11 cellular contexts compared by ENCODE assay signal in genomic region chr4:26746742-26747351, GRCh38.
DNase-seq lines count a peak whose midpoint lies in the region; ATAC-seq and TF ChIP-seq lines count a peak whose summit lies in the region.
"Had no signal": no experiment of that assay in that cellular context is flagged by ENCODE, and none has a peak within 500 bp of the region (broad histone marks: within the 10 kb centered on the region; RNA-seq: fewer than 3 reads in every experiment).

No MANE protein-coding gene starts in this region.

- no peak overlapping the region for H3K4me3 ChIP-seq in GM12865 (ENCODE audit: low read depth, low read length)
- H3K4me3 ChIP-seq: coronary artery, left lung had no signal

- no peak for TF ChIP-seq CTCF in GM12865 (IDR thresholded peaks at IDR 0.05; ENCODE audit: insufficient read depth, low read depth, low read length, missing control alignments)

- ATAC-seq in GM19452 (IDR thresholded peaks at IDR 0.05; ENCODE audit: unreplicated experiment) (peak; percentile 100), HG03108 (IDR thresholded peaks at IDR 0.05; ENCODE audit: unreplicated experiment) (peak; percentile 95)
- ATAC-seq: left lung had no signal

- DNase-seq in GM12865 (ENCODE audit: low read depth) (peak; percentile 88), DMS153 (lab: John Stamatoyannopoulos, UW) (no peak), NCI-H2196 (lab: John Stamatoyannopoulos, UW; ENCODE audit: unreplicated experiment) (no peak), NCI-H748 treated with DMSO at 0.1 percent for 48 hours (lab: John Stamatoyannopoulos, UW) (no peak), UCSD-AML1 (lab: John Stamatoyannopoulos, UW; ENCODE audit: unreplicated experiment) (no peak)
- peak; percentile 5 for DNase-seq in activated T-helper 9 cell treated with anti-CD3 and anti-CD28 coated beads, Interleukin-2, amount 50 U/mL, for 16 hours (ENCODE audit: low read depth)
- DNase-seq: DND-41, left lung had no signal

Comparison
In these comparisons a context has a peak if more than half of its experiments do, and no peak if none do; other contexts are left out.
1. DNase-seq: peak in GM12865 (single experiment) and activated T-helper 9 cell treated with anti-CD3 and anti-CD28 coated beads, Interleukin-2, amount 50 U/mL, for 16 hours (single experiment); none in DMS153 (single experiment), NCI-H2196 (single experiment), NCI-H748 treated with DMSO at 0.1 percent for 48 hours (single experiment) and UCSD-AML1 (single experiment).